In genomic region chr6:163147988-163148387, GRCh38 we compare ENCODE assay signal across 18 cellular contexts.
DNase-seq lines count a peak whose midpoint lies in the region; ATAC-seq and TF ChIP-seq lines count a peak whose summit lies in the region.
"Had no signal": no experiment of that assay in that cellular context is flagged by ENCODE, and none has a peak within 500 bp of the region (broad histone marks: within the 10 kb centered on the region; RNA-seq: fewer than 3 reads in every experiment).

No MANE protein-coding gene starts in this region.

- ATAC-seq in GM21515 (IDR thresholded peaks at IDR 0.05; ENCODE audit: unreplicated experiment) (no peak), T-helper 17 cell (no peak)
- ATAC-seq: stimulated activated naive CD8-positive, alpha-beta T cell treated with anti-CD3 and anti-CD28 coated beads, Interleukin-15, amount 100 ng/mL, for 72 hours had no signal

- no peaks in the 10 kb centered on the region; the same call in 1 of the 2 replicates for H3K79me2 ChIP-seq in H9 (ENCODE audit: insufficient read depth, low read length)
- no peaks in the 10 kb centered on the region for H3K79me2 ChIP-seq in OCI-LY7 (ENCODE audit: insufficient read depth, low read depth, low read length)
- H3K79me2 ChIP-seq: parathyroid adenoma had no signal

- H3K9ac ChIP-seq in H9 (ENCODE audit: extremely low read depth, insufficient read length, low read length): no peak overlapping the region
- H3K9ac ChIP-seq: parathyroid adenoma had no signal

- no peak overlapping the region for H3K4me3 ChIP-seq in OCI-LY7 (ENCODE audit: low read depth, low read length, poor library complexity, severe bottlenecking)
- H3K4me3 ChIP-seq in CD8-positive, alpha-beta memory T cell (ENCODE audit: low read length): no peak overlapping the region

- H3K4me2 ChIP-seq in H9 (ENCODE audit: insufficient read depth, insufficient read length, low read length) (no peak overlapping the region), OCI-LY7 (ENCODE audit: low read length) (no peak overlapping the region)

- H3K36me3 Mint-ChIP-seq in H9 (ENCODE audit: insufficient read depth in 1 of 3, low read depth in 3 of 3) (no peaks in the 10 kb centered on the region; a peak in 1 of 7 replicates), T-helper 17 cell (ENCODE audit: low read depth) (no peaks in the 10 kb centered on the region)
- H3K36me3 Mint-ChIP-seq in CD8-positive, alpha-beta memory T cell: no peaks in the 10 kb centered on the region
- H3K36me3 Mint-ChIP-seq: activated naive CD4-positive, alpha-beta T cell treated with anti-CD3 and anti-CD28 coated beads, Interleukin-2, amount 50 U/mL, for 24 hours had no signal

- H2BK12ac ChIP-seq in H9 (ENCODE audit: insufficient read length, low read depth, low read length): no peak overlapping the region

- TF ChIP-seq CTCF in H9 (conservative IDR thresholded peaks at IDR 0.05) (peak; percentile 45), OCI-LY7 (conservative IDR thresholded peaks at IDR 0.05; ENCODE audit: low read length) (peak; percentile 52)

- intact Hi-C loops in OCI-LY7 (cut with micrococcal nuclease; ENCODE audit: unreplicated experiment): no loop called here

- H4K20me1 ChIP-seq in H9 (ENCODE audit: control insufficient read depth, insufficient read depth, insufficient read length) (no peaks in the 10 kb centered on the region), OCI-LY7 (ENCODE audit: insufficient read depth, low read length) (no peaks in the 10 kb centered on the region)

- no peaks in the 10 kb centered on the region for H3K23me2 ChIP-seq in H9 (ENCODE audit: insufficient read length, low read depth, low read length, poor library complexity, severe bottlenecking)

- H3K4ac ChIP-seq in H9 (ENCODE audit: low read depth, low read length): no peak overlapping the region

- peaks cover 3% of the 10 kb centered on the region; the same call in 1 of the 2 replicates for H3K4me1 ChIP-seq in H9 (ENCODE audit: insufficient read depth, low read length)
- no peaks in the 10 kb centered on the region for H3K4me1 ChIP-seq in OCI-LY7 (ENCODE audit: insufficient read depth, low read length, poor library complexity, severe bottlenecking)
- no peaks in the 10 kb centered on the region for H3K4me1 ChIP-seq in CD8-positive, alpha-beta memory T cell (ENCODE audit: insufficient read depth, low read length)
- H3K4me1 ChIP-seq: parathyroid adenoma had no signal

- H3K9me3 ChIP-seq in H9 (ENCODE audit: control insufficient read depth, low read depth, low read length) (no peaks in the 10 kb centered on the region), OCI-LY7 (ENCODE audit: low read length) (no peaks in the 10 kb centered on the region), T-helper 17 cell (ENCODE audit: control insufficient read depth, low read length, poor library complexity, severe bottlenecking) (no peaks in the 10 kb centered on the region)
- no peaks in the 10 kb centered on the region for H3K9me3 ChIP-seq in CD8-positive, alpha-beta memory T cell (ENCODE audit: low read length)

- H2BK20ac ChIP-seq in H9 (ENCODE audit: low read depth, low read length, poor library complexity, severe bottlenecking): no peak overlapping the region

- no peak overlapping the region for H2BK120ac ChIP-seq in H9 (ENCODE audit: low read depth, low read length, poor library complexity, severe bottlenecking)

- no peak overlapping the region for H3K23ac ChIP-seq in H9 (ENCODE audit: insufficient read length, low read depth, low read length)

- no peak overlapping the region for H4K5ac ChIP-seq in H9 (ENCODE audit: insufficient read length, low read depth, low read length)

- no peaks in the 10 kb centered on the region for H3K79me1 ChIP-seq in H9 (ENCODE audit: insufficient read depth, low read depth, low read length, poor library complexity, severe bottlenecking)

- no TSS peak for BruUV-seq in OCI-LY7 (replicated peaks; lab: Mats Ljungman, UMichigan)

- DNase-seq in H9 (no peak), OCI-LY7 (ENCODE audit: low spot score) (no peak), pons (ENCODE audit: low spot score) (peak; percentile 87), T-helper 17 cell (no peak), GDM1 (lab: John Stamatoyannopoulos, UW) (no peak)
- DNase-seq in CD8-positive, alpha-beta memory T cell: no peak
- DNase-seq: activated CD4-positive, alpha-beta T cell treated with anti-CD3 and anti-CD28 coated beads for 4 hours; DND-41; kidney; NCI-H1930; NCI-H524 treated with DMSO at 0.1 percent for 48 hours; stimulated activated CD4-positive, alpha-beta T cell treated with anti-CD3 and anti-CD28 coated beads, Interleukin-12 subunit alpha, Interleukin-12 subunit beta, amount 100 ng/mL, for 4 hours; stimulated activated naive CD8-positive, alpha-beta T cell treated with anti-CD3 and anti-CD28 coated beads, Interleukin-15, amount 100 ng/mL, for 72 hours had no signal

- H3K9me3 Mint-ChIP-seq in H9: no peaks in the 10 kb centered on the region
- peaks cover 0 to 3% (median 0%) of the 10 kb centered on the region in 5 donors for H3K9me3 Mint-ChIP-seq in CD8-positive, alpha-beta memory T cell
- H3K9me3 Mint-ChIP-seq: activated naive CD4-positive, alpha-beta T cell treated with anti-CD3 and anti-CD28 coated beads, Interleukin-2, amount 50 U/mL, for 24 hours; stimulated activated naive CD8-positive, alpha-beta T cell treated with anti-CD3 and anti-CD28 coated beads, Interleukin-15, amount 100 ng/mL, for 72 hours had no signal

- H2BK15ac ChIP-seq in H9 (ENCODE audit: low read depth, low read length): no peak overlapping the region

- H2BK5ac ChIP-seq in H9 (ENCODE audit: insufficient read length, low read length): no peak overlapping the region

- H2AK5ac ChIP-seq in H9 (ENCODE audit: insufficient read length, low read length): no peak overlapping the region

- H4K91ac ChIP-seq in H9 (ENCODE audit: insufficient read length, low read depth, low read length): no peak overlapping the region

- no peak overlapping the region for H3K56ac ChIP-seq in H9 (ENCODE audit: insufficient read length, low read depth, low read length)

- WGBS in H9 (ENCODE audit: extremely low coverage, insufficient read length, low lambda C conversion rate): no CpG with 5 or more reads among the region's 4 CpGs

- no peak overlapping the region for H4K8ac ChIP-seq in H9 (replicated peaks; ENCODE audit: insufficient read length, low read depth, low read length)

- POLR2A ChIA-PET in OCI-LY7 (lab: Charles Lee): no interaction called here
- POLR2A ChIA-PET in CD8-positive, alpha-beta memory T cell (lab: Charles Lee): no interaction called here

- CTCF ChIA-PET in OCI-LY7 (lab: Charles Lee; ENCODE audit: unreplicated experiment): no interaction called here
- CTCF ChIA-PET in CD8-positive, alpha-beta memory T cell (lab: Charles Lee): interaction anchor here (1.4 kb wide), 1 partner anchor 22 kb away, joined by 5 read pairs; no protein-coding TSS in a partner anchor

- H3K9me2 ChIP-seq in OCI-LY7 (ENCODE audit: insufficient read depth, low read length): no peaks in the 10 kb centered on the region

- H3K14ac ChIP-seq in H9 (ENCODE audit: insufficient read depth, low read length): no peak overlapping the region

- H3K27me3 Mint-ChIP-seq in H9 (ENCODE audit: low read depth) (no peaks in the 10 kb centered on the region; the same call in 1 of the 2 replicates), T-helper 17 cell (peaks cover 27% of the 10 kb centered on the region)
- H3K27me3 Mint-ChIP-seq in CD8-positive, alpha-beta memory T cell: peaks cover 9 to 18% of the 10 kb centered on the region in 2 donors

- no peaks in the 10 kb centered on the region for H3K36me3 ChIP-seq in OCI-LY7 (ENCODE audit: insufficient read depth, low read length)
- H3K36me3 ChIP-seq in CD8-positive, alpha-beta memory T cell (ENCODE audit: insufficient read depth, low read length): no peaks in the 10 kb centered on the region

- no peak overlapping the region for H3K27ac ChIP-seq in H9 (ENCODE audit: insufficient read length, low read depth, low read length)
- H3K27ac ChIP-seq in OCI-LY7 (ENCODE audit: low read depth, low read length, poor library complexity, severe bottlenecking): no peak overlapping the region
- peak overlapping the region; percentile 89 for H3K27ac ChIP-seq in cingulate gyrus (ENCODE audit: low read depth, low read length)
- no peak overlapping the region for H3K27ac ChIP-seq in CD8-positive, alpha-beta memory T cell (ENCODE audit: low read depth, low read length)
- H3K27ac ChIP-seq: parathyroid adenoma, RWPE1 had no signal

- no peaks in the 10 kb centered on the region for H3K27me3 ChIP-seq in H9 (ENCODE audit: insufficient read depth, low read length)
- no peaks in the 10 kb centered on the region for H3K27me3 ChIP-seq in CD8-positive, alpha-beta memory T cell (ENCODE audit: insufficient read depth, low read length, poor library complexity, severe bottlenecking)

- no peak overlapping the region for H3K27ac Mint-ChIP-seq in H9
- H3K27ac Mint-ChIP-seq in CD8-positive, alpha-beta memory T cell: no peak overlapping the region
- no peak overlapping the region for H3K27ac Mint-ChIP-seq in T-helper 17 cell
- H3K27ac Mint-ChIP-seq: activated naive CD4-positive, alpha-beta T cell treated with anti-CD3 and anti-CD28 coated beads, Interleukin-2, amount 50 U/mL, for 24 hours had no signal

- H3K4me3 Mint-ChIP-seq in H9 (no peak overlapping the region), T-helper 17 cell (no peak overlapping the region)
- no peak overlapping the region for H3K4me3 Mint-ChIP-seq in CD8-positive, alpha-beta memory T cell
- H3K4me3 Mint-ChIP-seq: activated naive CD4-positive, alpha-beta T cell treated with anti-CD3 and anti-CD28 coated beads, Interleukin-2, amount 50 U/mL, for 24 hours; stimulated activated naive CD8-positive, alpha-beta T cell treated with anti-CD3 and anti-CD28 coated beads, Interleukin-15, amount 100 ng/mL, for 72 hours had no signal

- no peak overlapping the region for H3K18ac ChIP-seq in H9 (ENCODE audit: insufficient read length, low read depth, low read length)

- H2AFZ ChIP-seq in H9 (ENCODE audit: low read length) (no peak overlapping the region), OCI-LY7 (ENCODE audit: low read length) (no peak overlapping the region)
- H2AFZ ChIP-seq: parathyroid adenoma had no signal

- H3K4me1 Mint-ChIP-seq in H9 (peaks cover 9% of the 10 kb centered on the region in 2 experiments), T-helper 17 cell (no peaks in the 10 kb centered on the region)
- H3K4me1 Mint-ChIP-seq in CD8-positive, alpha-beta memory T cell: no peaks in the 10 kb centered on the region
- H3K4me1 Mint-ChIP-seq: activated naive CD4-positive, alpha-beta T cell treated with anti-CD3 and anti-CD28 coated beads, Interleukin-2, amount 50 U/mL, for 24 hours; stimulated activated naive CD8-positive, alpha-beta T cell treated with anti-CD3 and anti-CD28 coated beads, Interleukin-15, amount 100 ng/mL, for 72 hours had no signal

- no peak overlapping the region for H3T11ph ChIP-seq in H9 (ENCODE audit: low read length)
